ENCODE assay signal across 8 cellular contexts in genomic region chr4:99946346-99947189, GRCh38. TPM values are rescaled to one million over a fixed set of nuclear protein-coding genes. Genes with fewer than 3 reads are reported as not detected.
DNase-seq lines count a peak whose midpoint lies in the region; ATAC-seq, FAIRE-seq and TF ChIP-seq lines count a peak whose summit lies in the region.

Gene DNAJB14 (minus strand): TSS chr4:99946618. CDS start chr4:99946571, 47 bp downstream.

- H3K4me3 Mint-ChIP-seq in HFFc6: peak within 1 kb of the TSS; percentile 100

- peak; percentile 55 for ATAC-seq in sciatic nerve

- intact Hi-C loops in sciatic nerve (cut with DNase I): loop anchor here (10.0 kb wide), 1 partner anchor 52 kb away; the partner anchor contains the start of gene LAMTOR3

- DNase-seq in GM12891 (ENCODE audit: insufficient read length, low spot score): peak; percentile 48
- DNase-seq in HFFc6: peak; percentile 67
- DNase-seq in NCI-H1092 treated with DMSO at 0.1 percent for 48 hours (lab: John Stamatoyannopoulos, UW): peak; percentile 53
- peak; percentile 49 for DNase-seq in T1000 (lab: John Stamatoyannopoulos, UW)
- peak; percentile 91 for DNase-seq in astrocyte of the hippocampus (ENCODE audit: low read depth, low spot score)
- peak in 50 of 51 donors; percentile 5 to 82 (median 54) for DNase-seq in hypothalamus (lab: John Stamatoyannopoulos, UW)
- peak; percentile 87 for DNase-seq in sciatic nerve (ENCODE audit: low spot score)
- DNase-seq in COLO829 (ENCODE audit: low spot score): no peak

- FAIRE-seq in GM12891 (lab: Jason Lieb, UNC): peak; percentile 92

- TF ChIP-seq POLR2A in GM12891 (IDR thresholded peaks at IDR 0.05; ENCODE audit: low read depth, low read length): peak; percentile 85

- no peaks in the 10 kb centered on the region for H3K9me3 Mint-ChIP-seq in HFFc6

- H3K4me1 Mint-ChIP-seq in HFFc6 (ENCODE audit: low read depth): peaks cover 45% of the 10 kb centered on the region

- TF ChIP-seq CTCF in HFFc6 (IDR thresholded peaks at IDR 0.05): no peak

- H3K27ac Mint-ChIP-seq in HFFc6: peak within 1 kb of the TSS; percentile 98

- peaks cover 39% of the 10 kb centered on the region for H3K36me3 Mint-ChIP-seq in HFFc6 (ENCODE audit: low read depth)

- peaks cover 8% of the 10 kb centered on the region for H3K27me3 Mint-ChIP-seq in HFFc6 (ENCODE audit: insufficient read depth)

TF ChIP-seq in GM12891, 5 proteins besides CTCF, POLR2A, EP300 and RAD21:
- TF ChIP-seq PAX5 (IDR thresholded peaks at IDR 0.05; ENCODE audit: insufficient read depth, low read length, severe bottlenecking) (peak; percentile 64), SPI1 (IDR thresholded peaks at IDR 0.05; ENCODE audit: low read depth, low read length) (peak; percentile 40; the same call in 1 of the 2 replicates), POU2F2 (IDR thresholded peaks at IDR 0.05; ENCODE audit: low read depth, low read length) (peak; percentile 83; the same call in 1 of the 2 replicates), POLR2AphosphoS5 (IDR thresholded peaks at IDR 0.05; ENCODE audit: low read depth, low read length) (peak; percentile 92), TAF1 (IDR thresholded peaks at IDR 0.05; ENCODE audit: low read depth, low read length) (0 out of 2 replicates have a peak, but pooled peaks have one; percentile 14)

RNA-seq across cellular contexts. Expression of gene DNAJB14, which starts in this region (rescaled TPM):
- polyA plus RNA-seq in GM12891 (2012; ENCODE audit: low read depth, missing spikeins): 32.4 TPM
- 10 to 100 TPM; 54.1 to 72.8 (median 57.8) TPM for total RNA-seq in HFFc6 (2021; fragmentation: NEBNext Ultra II Directional; extraction: Animal tissue kit (Norgen Biotek cat#: 25700))
- total RNA-seq in sciatic nerve: 52.9 TPM
